Comparison of ENCODE assay signal across 40 cellular contexts in the genomic region with DNA sequence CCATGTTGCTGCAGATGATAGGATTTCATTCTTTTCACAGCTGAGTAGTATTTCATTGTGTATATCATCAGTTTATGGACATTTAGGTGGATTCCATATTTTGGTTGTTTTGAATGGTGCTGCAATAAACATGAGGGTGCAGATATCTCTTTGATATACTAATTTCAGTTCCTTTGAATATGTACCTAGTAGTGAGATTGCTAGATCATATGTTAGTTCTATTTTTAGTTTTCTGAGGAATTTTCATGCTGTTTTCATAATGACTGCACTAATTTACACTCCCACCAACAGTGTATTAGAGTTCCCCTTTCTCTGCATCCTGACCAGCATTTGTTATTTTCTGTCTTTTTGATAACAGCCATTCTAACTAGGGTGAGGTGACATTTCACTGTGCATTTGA.
"Had no signal": no experiment of that assay in that cellular context is flagged by ENCODE, and none has a peak within 500 bp of the region (broad histone marks: within the 10 kb centered on the region; RNA-seq: fewer than 3 reads in every experiment).

No MANE protein-coding gene starts in this region.

- H3K36me3 Mint-ChIP-seq: activated naive CD4-positive, alpha-beta T cell treated with anti-CD3 and anti-CD28 coated beads, Interleukin-2, amount 10 ng/mL, durations not matched to agents 7 days and 5 days; activated naive CD4-positive, alpha-beta T cell treated with anti-CD3 and anti-CD28 coated beads, Interleukin-2, amount 50 U/mL, for 24 hours; activated naive CD8-positive, alpha-beta T cell; activated naive CD8-positive, alpha-beta T cell treated with anti-CD3 and anti-CD28 coated beads for 36 hours; activated naive CD8-positive, alpha-beta T cell treated with anti-CD3 and anti-CD28 coated beads, Interleukin-2, amount 10 ng/mL, durations not matched to agents 7 days and 5 days had no signal

- H3K27ac ChIP-seq: adrenal gland, ascending aorta, body of pancreas, brain microvascular endothelial cell, breast epithelium, cardiac muscle cell had no signal

- H3K36me3 ChIP-seq: adrenal gland, ascending aorta, brain microvascular endothelial cell, breast epithelium, cardiac muscle cell had no signal

- ATAC-seq: activated naive CD4-positive, alpha-beta T cell treated with anti-CD3 and anti-CD28 coated beads, Interleukin-2, amount 50 U/mL, for 72 hours; activated naive CD8-positive, alpha-beta T cell treated with anti-CD3 and anti-CD28 coated beads, Interleukin-2, amount 50 U/mL, for 24 hours; activated T-cell treated with anti-CD3 and anti-CD28 coated beads, Interleukin-2, amount 50 U/mL, for 4 hours; activated T-cell treated with anti-CD3 and anti-CD28 coated beads, Interleukin-2, amount 50 U/mL, for 72 hours; activated T-helper 17 cell treated with anti-CD3 and anti-CD28 coated beads, Interleukin-2, amount 50 U/mL, for 72 hours; body of pancreas had no signal

- H3K4me1 ChIP-seq: ascending aorta, breast epithelium had no signal

- FAIRE-seq: astrocyte, bronchial epithelial cell had no signal

- H3K9me3 Mint-ChIP-seq: activated naive CD4-positive, alpha-beta T cell treated with anti-CD3 and anti-CD28 coated beads for 36 hours; activated naive CD4-positive, alpha-beta T cell treated with anti-CD3 and anti-CD28 coated beads, Interleukin-2, amount 10 ng/mL, durations not matched to agents 7 days and 5 days; activated naive CD4-positive, alpha-beta T cell treated with anti-CD3 and anti-CD28 coated beads, Interleukin-2, amount 50 U/mL, for 24 hours; activated naive CD8-positive, alpha-beta T cell treated with anti-CD3 and anti-CD28 coated beads, Interleukin-2, amount 10 ng/mL, durations not matched to agents 7 days and 5 days; activated T-cell treated with anti-CD3 and anti-CD28 coated beads, Interleukin-2, amount 50 U/mL, for 24 hours; activated T-helper 1 cell treated with anti-CD3 and anti-CD28 coated beads, Interleukin-12 subunit alpha, Interleukin-12 subunit beta, Interleukin-2, Interleukin-4 antibody, amounts not matched to agents 30 ng/mL and 10 ng/mL and 1 ng/mL, durations not matched to agents 14 hours and 24 hours and 36 hours; activated T-helper 2 cell treated with anti-CD3 and anti-CD28 coated beads, Interferon-gamma antibody, Interleukin-2, Interleukin-4, amounts not matched to agents 10 μg/mL and 5 μg/mL and 100 μg/mL, durations not matched to agents 14 hours and 24 hours and 36 hours had no signal

- H3K4me1 Mint-ChIP-seq: activated naive CD4-positive, alpha-beta T cell treated with anti-CD3 and anti-CD28 coated beads, Interleukin-2, amount 10 ng/mL, durations not matched to agents 7 days and 5 days; activated naive CD4-positive, alpha-beta T cell treated with anti-CD3 and anti-CD28 coated beads, Interleukin-2, amount 50 U/mL, for 24 hours; activated naive CD8-positive, alpha-beta T cell treated with anti-CD3 and anti-CD28 coated beads for 36 hours; activated naive CD8-positive, alpha-beta T cell treated with anti-CD3 and anti-CD28 coated beads, Interleukin-2, amount 10 ng/mL, durations not matched to agents 7 days and 5 days; activated naive CD8-positive, alpha-beta T cell treated with anti-CD3 and anti-CD28 coated beads, Interleukin-2, amount 50 U/mL, for 24 hours; activated T-helper 17 cell treated with anti-CD3 and anti-CD28 coated beads, Interleukin-2, amount 50 U/mL, for 72 hours; central memory CD8-positive, alpha-beta T cell had no signal

- DNase-seq: activated effector memory CD4-positive, alpha-beta T cell treated with anti-CD3 and anti-CD28 coated beads, Interleukin-2, amount 50 U/mL, for 16 hours; activated effector memory CD4-positive, alpha-beta T cell treated with Interleukin-2 at 50 U/mL for 16 hours; activated gamma-delta T cell; activated gamma-delta T cell treated with Interleukin-2 at 50 U/mL for 16 hours; activated naive CD4-positive, alpha-beta T cell; activated naive CD4-positive, alpha-beta T cell treated with anti-CD3 and anti-CD28 coated beads for 36 hours; activated naive CD4-positive, alpha-beta T cell treated with anti-CD3 and anti-CD28 coated beads, Interleukin-2, amount 10 ng/mL, durations not matched to agents 7 days and 5 days; activated naive CD4-positive, alpha-beta T cell treated with anti-CD3 and anti-CD28 coated beads, Interleukin-2, amount 50 U/mL, for 16 hours; activated naive CD4-positive, alpha-beta T cell treated with Interleukin-2 at 50 U/mL for 16 hours; activated naive CD8-positive, alpha-beta T cell treated with anti-CD3 and anti-CD28 coated beads for 36 hours; activated naive CD8-positive, alpha-beta T cell treated with anti-CD3 and anti-CD28 coated beads, Interleukin-2, amount 10 ng/mL, durations not matched to agents 7 days and 5 days; activated naive CD8-positive, alpha-beta T cell treated with anti-CD3 and anti-CD28 coated beads, Interleukin-2, amount 50 U/mL, for 24 hours; activated T-cell treated with anti-CD3 and anti-CD28 coated beads, Interleukin-2, amount 50 U/mL, for 1 hour; activated T-cell treated with anti-CD3 and anti-CD28 coated beads, Interleukin-2, amount 50 U/mL, for 24 hours; activated T-cell treated with anti-CD3 and anti-CD28 coated beads, Interleukin-2, amount 50 U/mL, for 4 hours; activated T-cell treated with anti-CD3 and anti-CD28 coated beads, Interleukin-2, amount 50 U/mL, for 48 hours; activated T-cell treated with anti-CD3 and anti-CD28 coated beads, Interleukin-2, amount 50 U/mL, for 72 hours; adrenal gland; amniotic stem cell; amygdala; anterior cingulate cortex; aorta; body of pancreas; brain microvascular endothelial cell; caudate nucleus; central memory CD4-positive, alpha-beta T cell; cerebellar nuclear complex had no signal

- H3K27ac Mint-ChIP-seq: activated naive CD4-positive, alpha-beta T cell treated with anti-CD3 and anti-CD28 coated beads for 36 hours; activated naive CD4-positive, alpha-beta T cell treated with anti-CD3 and anti-CD28 coated beads, Interleukin-2, amount 10 ng/mL, durations not matched to agents 7 days and 5 days; activated naive CD4-positive, alpha-beta T cell treated with anti-CD3 and anti-CD28 coated beads, Interleukin-2, amount 50 U/mL, for 24 hours; activated naive CD4-positive, alpha-beta T cell treated with anti-CD3 and anti-CD28 coated beads, Interleukin-2, amount 50 U/mL, for 72 hours; activated naive CD8-positive, alpha-beta T cell; activated naive CD8-positive, alpha-beta T cell treated with anti-CD3 and anti-CD28 coated beads for 36 hours; activated naive CD8-positive, alpha-beta T cell treated with anti-CD3 and anti-CD28 coated beads, Interleukin-2, amount 10 ng/mL, durations not matched to agents 7 days and 5 days; activated naive CD8-positive, alpha-beta T cell treated with anti-CD3 and anti-CD28 coated beads, Interleukin-2, amount 50 U/mL, for 24 hours; activated T-cell treated with anti-CD3 and anti-CD28 coated beads, Interleukin-2, amount 50 U/mL, for 24 hours; activated T-cell treated with anti-CD3 and anti-CD28 coated beads, Interleukin-2, amount 50 U/mL, for 72 hours; activated T-helper 1 cell treated with anti-CD3 and anti-CD28 coated beads, Interleukin-12 subunit alpha, Interleukin-12 subunit beta, Interleukin-2, Interleukin-4 antibody, amounts not matched to agents 30 ng/mL and 10 ng/mL and 1 ng/mL, durations not matched to agents 14 hours and 24 hours and 36 hours; activated T-helper 17 cell treated with anti-CD3 and anti-CD28 coated beads, Interleukin-2, amount 50 U/mL, for 72 hours; activated T-helper 2 cell treated with anti-CD3 and anti-CD28 coated beads, Interferon-gamma antibody, Interleukin-2, Interleukin-4, amounts not matched to agents 10 μg/mL and 5 μg/mL and 100 μg/mL, durations not matched to agents 14 hours and 24 hours and 36 hours; brain had no signal

- H3K27me3 ChIP-seq: adrenal gland, ascending aorta, body of pancreas, brain microvascular endothelial cell, breast epithelium, cardiac muscle cell had no signal

- H3K9me3 ChIP-seq: adrenal gland, ascending aorta, breast epithelium had no signal

- H3K4me3 ChIP-seq: adrenal gland, ascending aorta, body of pancreas, breast epithelium, cardiac muscle cell had no signal

- H3K4me3 Mint-ChIP-seq: activated naive CD4-positive, alpha-beta T cell treated with anti-CD3 and anti-CD28 coated beads for 36 hours; activated naive CD4-positive, alpha-beta T cell treated with anti-CD3 and anti-CD28 coated beads, Interleukin-2, amount 10 ng/mL, durations not matched to agents 7 days and 5 days; activated naive CD4-positive, alpha-beta T cell treated with anti-CD3 and anti-CD28 coated beads, Interleukin-2, amount 50 U/mL, for 24 hours; activated naive CD8-positive, alpha-beta T cell; activated naive CD8-positive, alpha-beta T cell treated with anti-CD3 and anti-CD28 coated beads for 36 hours; activated naive CD8-positive, alpha-beta T cell treated with anti-CD3 and anti-CD28 coated beads, Interleukin-2, amount 10 ng/mL, durations not matched to agents 7 days and 5 days; activated naive CD8-positive, alpha-beta T cell treated with anti-CD3 and anti-CD28 coated beads, Interleukin-2, amount 50 U/mL, for 24 hours; activated T-cell treated with anti-CD3 and anti-CD28 coated beads, Interleukin-2, amount 50 U/mL, for 24 hours; activated T-cell treated with anti-CD3 and anti-CD28 coated beads, Interleukin-2, amount 50 U/mL, for 4 hours; activated T-cell treated with anti-CD3 and anti-CD28 coated beads, Interleukin-2, amount 50 U/mL, for 72 hours; activated T-helper 1 cell treated with anti-CD3 and anti-CD28 coated beads, Interleukin-12 subunit alpha, Interleukin-12 subunit beta, Interleukin-2, Interleukin-4 antibody, amounts not matched to agents 30 ng/mL and 10 ng/mL and 1 ng/mL, durations not matched to agents 14 hours and 24 hours and 36 hours; activated T-helper 17 cell treated with anti-CD3 and anti-CD28 coated beads, Interleukin-2, amount 50 U/mL, for 72 hours; brain; central memory CD8-positive, alpha-beta T cell had no signal

- H3K27me3 Mint-ChIP-seq: activated naive CD4-positive, alpha-beta T cell treated with anti-CD3 and anti-CD28 coated beads, Interleukin-2, amount 10 ng/mL, durations not matched to agents 7 days and 5 days; activated naive CD8-positive, alpha-beta T cell treated with anti-CD3 and anti-CD28 coated beads for 36 hours; activated naive CD8-positive, alpha-beta T cell treated with anti-CD3 and anti-CD28 coated beads, Interleukin-2, amount 10 ng/mL, durations not matched to agents 7 days and 5 days; activated T-cell treated with anti-CD3 and anti-CD28 coated beads, Interleukin-2, amount 50 U/mL, for 24 hours; activated T-helper 17 cell treated with anti-CD3 and anti-CD28 coated beads, Interleukin-2, amount 50 U/mL, for 72 hours; brain; central memory CD8-positive, alpha-beta T cell had no signal
